ENCODE assay signal across 15 cellular contexts in genomic region chr14:99699861-99700260, GRCh38. TPM values are rescaled to one million over a fixed set of nuclear protein-coding genes. Genes with fewer than 3 reads are reported as not detected.
A peak's percentile ranks its signal among the peaks of the same experiment; 100 is the strongest.
DNase-seq lines count a peak whose midpoint lies in the region; ATAC-seq and TF ChIP-seq lines count a peak whose summit lies in the region.
"Had no signal": no experiment of that assay in that cellular context is flagged by ENCODE, and none has a peak within 500 bp of the region (broad histone marks: within the 10 kb centered on the region; RNA-seq: fewer than 3 reads in every experiment).

No MANE protein-coding gene starts in this region.

- peaks cover 24% of the 10 kb centered on the region for H3K9me3 Mint-ChIP-seq in osteocyte (ENCODE audit: unreplicated experiment)

- peaks cover 8% of the 10 kb centered on the region for H3K36me3 Mint-ChIP-seq in osteocyte (ENCODE audit: unreplicated experiment)

- no peak overlapping the region for H3K9ac ChIP-seq in BLaER1 treated with 17β-estradiol and CSF1 and Interleukin-3, amounts not matched to agents 10 nM and 100 nM

- ATAC-seq in HG03521 (IDR thresholded peaks at IDR 0.05; ENCODE audit: unreplicated experiment), result no peak
- ATAC-seq: A549 had no signal

- H3K4me3 ChIP-seq in BLaER1 treated with 17β-estradiol and CSF1 and Interleukin-3, amounts not matched to agents 10 nM and 100 nM, result no peak overlapping the region
- no peak overlapping the region for H3K4me3 ChIP-seq in WERI-Rb-1 (ENCODE audit: low read depth, low read length)
- H3K4me3 ChIP-seq: A549 had no signal

- H3K4me1 ChIP-seq in BLaER1 treated with 17β-estradiol and CSF1 and Interleukin-3, amounts not matched to agents 10 nM and 100 nM, result peaks cover 12 to 20% (median 15%) of the 10 kb centered on the region in 10 experiments
- H3K4me1 ChIP-seq: A549, Caco-2 had no signal

- no peak overlapping the region for H3K27ac ChIP-seq in BLaER1 treated with 17β-estradiol and CSF1 and Interleukin-3, amounts not matched to agents 10 nM and 100 nM
- H3K27ac ChIP-seq in WERI-Rb-1, result no peak overlapping the region
- H3K27ac ChIP-seq: A549, HL-60 had no signal

- H3K27me3 Mint-ChIP-seq in osteocyte (ENCODE audit: unreplicated experiment), result peaks cover 15% of the 10 kb centered on the region

- H3K27me3 ChIP-seq in BLaER1 treated with 17β-estradiol and CSF1 and Interleukin-3, amounts not matched to agents 10 nM and 100 nM, result no peaks in the 10 kb centered on the region
- no peaks in the 10 kb centered on the region for H3K27me3 ChIP-seq in WERI-Rb-1 (ENCODE audit: insufficient read depth, low read depth, severe bottlenecking)

- H3K9me3 ChIP-seq in BLaER1 treated with 17β-estradiol and CSF1 and Interleukin-3, amounts not matched to agents 10 nM and 100 nM (replicated peaks in 1 of 11), result peaks cover 31 to 50% (median 35%) of the 10 kb centered on the region in 11 experiments
- peaks cover 13% of the 10 kb centered on the region for H3K9me3 ChIP-seq in WERI-Rb-1 (ENCODE audit: severe bottlenecking)

- peak; percentile 9 for DNase-seq in D341Med (ENCODE audit: low spot score)
- peak; percentile 3 for DNase-seq in iPS-NIHi7 (ENCODE audit: extremely low spot score)
- DNase-seq in osteocyte (ENCODE audit: extremely low spot score, unreplicated experiment), result peak; percentile 25
- no peak for DNase-seq in NOMO-1 (lab: John Stamatoyannopoulos, UW; ENCODE audit: unreplicated experiment in 2 of 2)
- no peak for DNase-seq in WERI-Rb-1
- DNase-seq: Caco-2, DMS53, GF-D8, HCEC 1CT, HFFc6 had no signal

- no peaks in the 10 kb centered on the region for H3K4me1 Mint-ChIP-seq in osteocyte (ENCODE audit: unreplicated experiment)

- no peak for TF ChIP-seq CTCF in osteocyte (IDR thresholded peaks at IDR 0.05)
- no peak for TF ChIP-seq CTCF in WERI-Rb-1 (IDR thresholded peaks at IDR 0.05; ENCODE audit: low read depth, low read length)

- no peak overlapping the region for H3K4me3 Mint-ChIP-seq in osteocyte (ENCODE audit: unreplicated experiment)
- H3K4me3 Mint-ChIP-seq: HFFc6 had no signal

- no peaks in the 10 kb centered on the region for H4K20me1 ChIP-seq in BLaER1 treated with 17β-estradiol and CSF1 and Interleukin-3, amounts not matched to agents 10 nM and 100 nM

- peak overlapping the region in 8 of 11 experiments; percentile 47 to 71 (median 64); a peak in 9 of 22 replicates for H3K4me2 ChIP-seq in BLaER1 treated with 17β-estradiol and CSF1 and Interleukin-3, amounts not matched to agents 10 nM and 100 nM
- H3K4me2 ChIP-seq: A549 had no signal

- no peak overlapping the region for H3K27ac Mint-ChIP-seq in osteocyte (ENCODE audit: unreplicated experiment)
- H3K27ac Mint-ChIP-seq: CD8-positive, alpha-beta memory T cell; HFFc6 had no signal

- peaks cover 0 to 23% (median 9%) of the 10 kb centered on the region in 11 experiments; a peak in 7 of 22 replicates for H3K36me3 ChIP-seq in BLaER1 treated with 17β-estradiol and CSF1 and Interleukin-3, amounts not matched to agents 10 nM and 100 nM
- no peaks in the 10 kb centered on the region for H3K36me3 ChIP-seq in WERI-Rb-1

RNA-seq across cellular contexts. Expression of gene CYP46A1, which starts 15.8 kb away (rescaled TPM):
- total RNA-seq in osteocyte, result 1.3 and 1.8 TPM in 2 replicates

RNA-seq across cellular contexts. Expression of gene HHIPL1, which starts 54.9 kb away (rescaled TPM):
- total RNA-seq in osteocyte, result 2.0 and 2.7 TPM in 2 replicates

Comparison
In these comparisons a context has a peak if more than half of its experiments do, and no peak if none do; other contexts are left out.
1. DNase-seq: peak in D341Med (single experiment), iPS-NIHi7 (single experiment) and osteocyte (single experiment); none in NOMO-1 (0 of 2) and WERI-Rb-1 (single experiment).